Comparison of ENCODE assay signal across 22 cellular contexts in the genomic region with DNA sequence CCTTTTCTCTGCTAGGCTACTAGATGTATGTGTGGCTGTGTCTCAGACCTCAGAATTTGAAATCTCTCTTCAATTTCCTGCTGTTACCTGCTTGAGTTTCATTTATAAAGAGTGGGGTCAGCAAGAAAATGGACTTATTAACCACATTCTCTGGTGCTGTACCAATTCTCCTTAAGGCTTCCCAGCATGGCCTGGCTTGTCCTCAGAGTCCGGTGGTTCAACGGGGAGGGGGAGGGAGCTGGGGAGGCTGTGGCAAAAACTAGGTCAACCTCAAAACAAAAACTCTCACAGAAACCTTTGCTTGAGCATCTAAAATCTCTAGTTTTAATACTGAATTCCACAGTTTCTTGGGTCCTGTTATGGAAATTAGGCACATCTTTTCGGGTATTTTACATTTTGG.
DNase-seq lines count a peak whose midpoint lies in the region; TF ChIP-seq lines count a peak whose summit lies in the region.
"Had no signal": no experiment of that assay in that cellular context is flagged by ENCODE, and none has a peak within 500 bp of the region (broad histone marks: within the 10 kb centered on the region; RNA-seq: fewer than 3 reads in every experiment).

No MANE protein-coding gene starts in this region.

- H3K27me3 ChIP-seq in layer of hippocampus (ENCODE audit: control insufficient read depth, insufficient read depth, low read length), result no peaks in the 10 kb centered on the region
- H3K27me3 ChIP-seq in mesendoderm (ENCODE audit: insufficient read depth, low read length, poor library complexity), result no peaks in the 10 kb centered on the region
- H3K27me3 ChIP-seq: SJCRH30 had no signal

- H3K36me3 Mint-ChIP-seq in chondrocyte (ENCODE audit: low read depth), result no peaks in the 10 kb centered on the region

- H2BK15ac ChIP-seq in mesendoderm (replicated peaks; ENCODE audit: low read depth), result no peak overlapping the region

- H2AK5ac ChIP-seq in mesendoderm (ENCODE audit: low read length), result no peak overlapping the region

- H3K9me3 Mint-ChIP-seq in chondrocyte (ENCODE audit: low read depth), result peaks cover 20% of the 10 kb centered on the region

- DNase-seq in Ammon's horn (ENCODE audit: low spot score), result peak; percentile 49
- DNase-seq in astrocyte of the hippocampus (ENCODE audit: low read depth, low spot score), result peak; percentile 38
- peak; percentile 14 for DNase-seq in putamen (ENCODE audit: low spot score)
- no peak for DNase-seq in chondrocyte (ENCODE audit: low spot score)
- no peak for DNase-seq in kidney glomerular epithelial cell (lab: John Stamatoyannopoulos, UW)
- DNase-seq in cerebellar nuclear complex (lab: John Stamatoyannopoulos, UW), result no peak
- no peak for DNase-seq in mesendoderm
- DNase-seq: Calu3; CD8-positive, alpha-beta memory T cell; DMS153; Kasumi-1; NCI-H1417; NCI-H1694 treated with DMSO at 0.1 percent for 48 hours; NCI-H2081 treated with DMSO at 0.1 percent for 48 hours; NCI-H2171 treated with DMSO at 0.1 percent for 48 hours; NCI-H446; NCI-H526; OCI-M1; SJCRH30 had no signal

- H3K4me3 ChIP-seq in mesendoderm (ENCODE audit: low read length), result no peak overlapping the region
- H3K4me3 ChIP-seq: SJCRH30 had no signal

- no peak overlapping the region for H4K8ac ChIP-seq in mesendoderm (ENCODE audit: low read depth, low read length)

- no CpG with 5 or more reads among the region's 3 CpGs for WGBS in mesendoderm (ENCODE audit: extremely low coverage, insufficient coverage, low lambda C conversion rate)

- no peaks in the 10 kb centered on the region for H3K4me1 ChIP-seq in mesendoderm (ENCODE audit: control insufficient read depth, low read depth, low read length)
- H3K4me1 ChIP-seq: SJCRH30 had no signal

- H3K27ac ChIP-seq in layer of hippocampus (ENCODE audit: low read depth, low read length) (peak overlapping the region; percentile 4), mesendoderm (ENCODE audit: low read depth, low read length) (no peak overlapping the region)
- H3K27ac ChIP-seq: 22Rv1, C4-2B, SJCRH30 had no signal

- no peaks in the 10 kb centered on the region for H3K79me2 ChIP-seq in mesendoderm (ENCODE audit: control insufficient read depth, insufficient read depth, low read length)

- no peaks in the 10 kb centered on the region for H3K79me1 ChIP-seq in mesendoderm (ENCODE audit: low read length)

- no peak overlapping the region for H3K4me2 ChIP-seq in mesendoderm (ENCODE audit: low read length)

- H3K36me3 ChIP-seq in mesendoderm (ENCODE audit: control insufficient read depth, insufficient read depth, low read length), result no peaks in the 10 kb centered on the region
- H3K36me3 ChIP-seq: SJCRH30 had no signal

- H2BK120ac ChIP-seq in mesendoderm (ENCODE audit: low read depth, low read length), result no peak overlapping the region

- no peak for TF ChIP-seq CTCF in chondrocyte (IDR thresholded peaks at IDR 0.05)

- no peak overlapping the region for H3K23ac ChIP-seq in mesendoderm (ENCODE audit: low read length)

- no peaks in the 10 kb centered on the region for H3K4me1 Mint-ChIP-seq in chondrocyte (ENCODE audit: low read depth)
- H3K4me1 Mint-ChIP-seq: CD8-positive, alpha-beta memory T cell had no signal

- no peak overlapping the region for H3K4me3 Mint-ChIP-seq in chondrocyte (ENCODE audit: unreplicated experiment)
- H3K4me3 Mint-ChIP-seq: CD8-positive, alpha-beta memory T cell had no signal

- no peak overlapping the region for H3K18ac ChIP-seq in mesendoderm (ENCODE audit: low read length)

- H3K27me3 Mint-ChIP-seq in chondrocyte (ENCODE audit: low read depth), result no peaks in the 10 kb centered on the region

- no peak overlapping the region for H3K56ac ChIP-seq in mesendoderm (ENCODE audit: low read length)

- H4K5ac ChIP-seq in mesendoderm (ENCODE audit: low read length), result no peak overlapping the region

- H2BK5ac ChIP-seq in mesendoderm (ENCODE audit: low read length), result no peak overlapping the region

- H3K27ac Mint-ChIP-seq in chondrocyte (ENCODE audit: unreplicated experiment), result no peak overlapping the region
- H3K27ac Mint-ChIP-seq: CD8-positive, alpha-beta memory T cell had no signal

- no peak overlapping the region for H3K4ac ChIP-seq in mesendoderm (ENCODE audit: low read depth, low read length)

- no peak overlapping the region for H3K9ac ChIP-seq in mesendoderm (ENCODE audit: low read length)

Comparison
In these comparisons a context has a peak if more than half of its experiments do, and no peak if none do; other contexts are left out.
1. DNase-seq: peak in Ammon's horn (single experiment), astrocyte of the hippocampus (single experiment) and putamen (single experiment); none in chondrocyte (single experiment), kidney glomerular epithelial cell (single experiment), cerebellar nuclear complex (0 of 2) and mesendoderm (single experiment).